18 cellular contexts compared by ENCODE assay signal in the genomic region with DNA sequence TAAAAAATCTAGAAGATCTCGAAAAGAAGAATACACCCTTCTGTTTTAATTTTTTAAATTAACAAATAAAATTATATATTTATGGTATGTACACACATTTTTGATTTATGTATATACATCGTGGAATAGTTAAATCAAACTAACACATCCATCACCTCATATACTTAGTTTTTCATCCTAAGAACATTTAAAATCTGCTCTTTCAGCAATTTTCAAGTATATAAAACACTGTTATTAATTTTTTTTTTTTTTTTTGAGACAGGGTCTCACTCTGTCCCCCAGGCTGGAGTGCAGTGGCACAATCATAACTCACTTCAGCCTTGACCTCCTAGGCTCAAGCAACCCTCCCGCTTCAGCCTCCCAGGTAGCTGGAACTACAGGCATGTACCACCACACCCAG. TPM values are rescaled to one million over a fixed set of nuclear protein-coding genes. Genes with fewer than 3 reads are reported as not detected.
DNase-seq lines count a peak whose midpoint lies in the region; ATAC-seq, FAIRE-seq and TF ChIP-seq lines count a peak whose summit lies in the region.
"Had no signal": no experiment of that assay in that cellular context is flagged by ENCODE, and none has a peak within 500 bp of the region (broad histone marks: within the 10 kb centered on the region; RNA-seq: fewer than 3 reads in every experiment).

No MANE protein-coding gene starts in this region.

- CTCF ChIA-PET in A549 (lab: Yijun Ruan, JAX): no interaction called here

- no peak for TF ChIP-seq EP300 in A549 (IDR thresholded peaks at IDR 0.05)

- no peaks in the 10 kb centered on the region for H3K9me2 ChIP-seq in Karpas-422 (replicated peaks; ENCODE audit: insufficient read depth, low read length)

- POLR2A ChIA-PET in A549 (lab: Yijun Ruan, JAX): no interaction called here

- H3K4me2 ChIP-seq in A549: no peak overlapping the region
- H3K4me2 ChIP-seq in Karpas-422 (ENCODE audit: low read depth, low read length, poor library complexity, severe bottlenecking): no peak overlapping the region

- intact Hi-C loops in kidney (cut with DNase I): no loop called here

- H3K4me1 ChIP-seq in A549 (no peaks in the 10 kb centered on the region), Karpas-422 (ENCODE audit: low read length) (no peaks in the 10 kb centered on the region), kidney (ENCODE audit: control insufficient read depth in 1 of 2, insufficient read depth in 1 of 2, low read depth in 1 of 2, low read length in 2 of 2) (no peaks in the 10 kb centered on the region)
- H3K4me1 ChIP-seq: BE2C, Caco-2, HAP-1 had no signal

- no peak for TF ChIP-seq POLR2A in A549 (IDR thresholded peaks at IDR 0.05; ENCODE audit: low read length)

- ATAC-seq in A549: no peak

- H3K9me3 ChIP-seq in A549 (no peaks in the 10 kb centered on the region), Karpas-422 (ENCODE audit: low read length) (0 out of 2 replicates have a peak, but pooled peaks cover 2% of the 10 kb centered on the region), kidney (ENCODE audit: control insufficient read depth in 1 of 2, low read length in 2 of 2) (no peaks in the 10 kb centered on the region)
- H3K9me3 ChIP-seq: BE2C, Caco-2, HAP-1 had no signal

- H3K79me2 ChIP-seq in Karpas-422 (ENCODE audit: low read length): no peaks in the 10 kb centered on the region

- TF ChIP-seq RAD21 in A549 (conservative IDR thresholded peaks at IDR 0.05 in 1 of 2, IDR thresholded peaks at IDR 0.05 in 1 of 2): no peak

- H3K9ac ChIP-seq in Karpas-422 (ENCODE audit: low read length) (no peak overlapping the region), kidney (ENCODE audit: low read length in 2 of 2) (no peak overlapping the region)
- H3K9ac ChIP-seq: GM23248 had no signal

- no peaks in the 10 kb centered on the region for H3K36me3 ChIP-seq in Karpas-422 (ENCODE audit: insufficient read depth, low read length)
- H3K36me3 ChIP-seq in kidney (ENCODE audit: control insufficient read depth in 1 of 2, insufficient read depth in 2 of 2, low read length in 2 of 2): no peaks in the 10 kb centered on the region
- H3K36me3 ChIP-seq: BE2C, HAP-1 had no signal

- 48% methylated on average over 3 of the region's 3 CpGs for WGBS in A549 (ENCODE audit: missing lambda C conversion rate)

- no peak for TF ChIP-seq CTCF in A549 (IDR thresholded peaks at IDR 0.05)
- no peak for TF ChIP-seq CTCF in kidney (IDR thresholded peaks at IDR 0.05; ENCODE audit: borderline replicate concordance, extremely low read depth, insufficient read depth)

- FAIRE-seq in A549 (lab: Jason Lieb, UNC) (no peak), kidney (lab: Jason Lieb, UNC) (peak; percentile 49)
- FAIRE-seq: D721Med, GM12892, GM18507 had no signal

- H3K4me3 ChIP-seq in A549 (no peak overlapping the region), Karpas-422 (ENCODE audit: low read length) (no peak overlapping the region), kidney (ENCODE audit: low read length in 2 of 2) (no peak overlapping the region)
- H3K4me3 ChIP-seq: GM23248, HAP-1 had no signal

- H3K27me3 ChIP-seq in Karpas-422 (ENCODE audit: low read length): peaks cover 5% of the 10 kb centered on the region; the same call in 1 of the 2 replicates

- no peak for DNase-seq in A549 (ENCODE audit: low read depth in 1 of 2, low spot score in 1 of 2)
- peak; percentile 41 for DNase-seq in Karpas-422
- no peak for DNase-seq in kidney
- peak; percentile 0 for DNase-seq in superior temporal gyrus (ENCODE audit: extremely low spot score)
- no peak for DNase-seq in COR-L47 (lab: John Stamatoyannopoulos, UW)
- DNase-seq in NCI-H2171 treated with DMSO at 0.1 percent for 48 hours (lab: John Stamatoyannopoulos, UW): no peak
- DNase-seq: ACHN; BE2C; C1 segment of cervical spinal cord; Caco-2; CD4-positive, CD25-positive, alpha-beta regulatory T cell; CD8-positive, alpha-beta memory T cell; GDM1; GM23248 had no signal

- no peak overlapping the region for H3K27ac ChIP-seq in A549
- no peak overlapping the region for H3K27ac ChIP-seq in Karpas-422 (ENCODE audit: low read length)
- no peak overlapping the region for H3K27ac ChIP-seq in kidney (ENCODE audit: low read depth in 2 of 2, low read length in 2 of 2)
- H3K27ac ChIP-seq: GM23248 had no signal

- no peaks in the 10 kb centered on the region for H4K20me1 ChIP-seq in Karpas-422 (ENCODE audit: insufficient read depth, low read depth, low read length)

- H2AFZ ChIP-seq in Karpas-422 (ENCODE audit: low read length): no peak overlapping the region
- H2AFZ ChIP-seq: GM23248 had no signal

TF ChIP-seq in A549, 52 proteins besides CTCF, POLR2A, EP300 and RAD21:
- TF ChIP-seq MAFK (IDR thresholded peaks at IDR 0.05; ENCODE audit: partially characterized antibody): peak; percentile 53
- no peak for TF ChIP-seq JUNB (IDR thresholded peaks at IDR 0.05)

RNA-seq across cellular contexts. Expression of a gene that starts 32.8 kb away (rescaled TPM):
- polyA plus RNA-seq in A549 (2011; rRNA removed) (18.7 and 26.0 TPM in 2 replicates), A549 (2017; fragmentation: RNase III; extraction: RNeasy Plus Mini Kit Qiagen cat#74134 plus additional on column Dnase treatment) (7.8 to 7.9 TPM (median 7.9 TPM) in 3 replicates), kidney (ENCODE audit: insufficient read depth, low read depth, low replicate concordance) (4.6 TPM)
- polyA plus RNA-seq in A549 (2012; cell fraction: cytosol; rRNA removed): 3.0 and 3.1 TPM in 2 replicates
- 2.6 and 3.3 TPM in 2 replicates for polyA plus RNA-seq in A549 (2012; cell fraction: nucleus; rRNA removed)
- polyA minus RNA-seq in A549 (2011; rRNA and poly(A)+ RNA removed): 23.2 and 23.4 TPM in 2 replicates
- 188 and 260 TPM in 2 replicates for total RNA-seq in Karpas-422 (2014; rRNA removed; shearing (Covaris generic); ENCODE audit: low replicate concordance)
- 50.1 TPM for total RNA-seq in kidney

Comparison
In these comparisons a context has a peak if more than half of its experiments do, and no peak if none do; other contexts are left out.
1. DNase-seq: peak in Karpas-422 (single experiment) and superior temporal gyrus (single experiment); none in A549 (0 of 2), kidney (single experiment), COR-L47 (single experiment) and NCI-H2171 treated with DMSO at 0.1 percent for 48 hours (single experiment).